In the genomic region with DNA sequence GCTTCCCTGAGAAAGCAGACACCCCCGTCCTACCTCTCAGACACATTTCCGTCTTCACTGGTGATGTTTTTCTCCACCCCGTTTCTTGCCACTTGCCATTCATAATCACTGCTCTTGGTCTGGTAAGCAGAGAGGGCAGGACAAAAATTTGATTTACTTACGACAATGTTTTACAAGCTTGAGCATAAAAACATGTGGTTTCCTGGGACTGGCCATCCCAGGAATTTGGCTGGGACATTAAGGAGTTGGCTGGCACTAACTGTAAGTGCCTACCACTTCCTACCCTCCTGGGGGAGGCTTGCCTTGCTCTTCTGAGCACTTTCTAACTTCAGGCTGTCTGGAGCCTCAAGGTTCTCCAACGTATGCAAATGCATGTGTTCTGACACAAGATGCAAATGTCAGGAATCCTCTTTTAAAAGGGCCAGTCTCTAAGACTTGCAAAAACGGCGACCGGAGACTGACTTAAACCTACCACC, we compare ENCODE assay signal across 8 cellular contexts. TPM values are rescaled to one million over a fixed set of nuclear protein-coding genes. Genes with fewer than 3 reads are reported as not detected.
DNase-seq lines count a peak whose midpoint lies in the region; ATAC-seq and TF ChIP-seq lines count a peak whose summit lies in the region.

No MANE protein-coding gene starts in this region.

- DNase-seq in CD4-positive, alpha-beta T cell: no peak
- peak; percentile 12 for DNase-seq in LoVo (ENCODE audit: low spot score)
- peak; percentile 42 for DNase-seq in glomerular visceral epithelial cell (ENCODE audit: extremely low spot score)
- no peak for DNase-seq in RWPE1 (ENCODE audit: low spot score)
- no peak for DNase-seq in cerebellum (ENCODE audit: low spot score)
- no peak for DNase-seq in NCI-H2227 treated with DMSO at 0.1 percent for 48 hours (lab: John Stamatoyannopoulos, UW)
- no peak for DNase-seq in thyroid gland

- H3K4me1 ChIP-seq in thyroid gland: peaks cover 0 to 8% of the 10 kb centered on the region in 2 donors

- peaks cover 54% of the 10 kb centered on the region for H3K4me1 Mint-ChIP-seq in CD4-positive, alpha-beta T cell (ENCODE audit: low read depth)

- 25 to 26% methylated on average over 8 of the region's 8 CpGs for WGBS in thyroid gland, 2 donors

- H3K27ac ChIP-seq in CD4-positive, alpha-beta T cell (ENCODE audit: low read depth, low read length): peak overlapping the region; percentile 58
- H3K27ac ChIP-seq in RWPE1 (no peak overlapping the region), thyroid gland (no peak overlapping the region)

- no peaks in the 10 kb centered on the region for H3K27me3 ChIP-seq in CD4-positive, alpha-beta T cell (ENCODE audit: control insufficient read depth, insufficient read depth, low read length)
- no peaks in the 10 kb centered on the region for H3K27me3 ChIP-seq in thyroid gland

- H3K4me3 Mint-ChIP-seq in CD4-positive, alpha-beta T cell: peak overlapping the region; percentile 89

- H3K4me3 ChIP-seq in thyroid gland (replicated peaks in 1 of 3): no peak overlapping the region

- H3K36me3 ChIP-seq in thyroid gland: no peaks in the 10 kb centered on the region

- H3K9me3 Mint-ChIP-seq in CD4-positive, alpha-beta T cell: no peaks in the 10 kb centered on the region

- TF ChIP-seq CTCF in CD4-positive, alpha-beta T cell (IDR thresholded peaks at IDR 0.05): no peak
- TF ChIP-seq CTCF in RWPE1 (conservative IDR thresholded peaks at IDR 0.05; ENCODE audit: low read depth) (no peak), thyroid gland (IDR thresholded peaks at IDR 0.05) (no peak)

- peak; percentile 52 for ATAC-seq in CD4-positive, alpha-beta T cell (ENCODE audit: poor library complexity)
- peak; percentile 24 for ATAC-seq in GM19438 (IDR thresholded peaks at IDR 0.05; ENCODE audit: low read depth, unreplicated experiment)

- CTCF ChIA-PET in CD4-positive, alpha-beta T cell (lab: Charles Lee): interaction anchor here (1.2 to 3.2 kb wide), 9 partner anchors 10 to 224 kb away, joined by 3 to 16 read pairs (median 5); a partner anchor contains a TSS
- CTCF ChIA-PET in RWPE1 (lab: Yijun Ruan, JAX): interaction anchor here (0.5 to 0.6 kb wide), 2 partner anchors 393 to 445 kb away, joined by 3 read pairs; no protein-coding TSS in a partner anchor

- intact Hi-C loops in CD4-positive, alpha-beta T cell (cut with DNase I, micrococcal nuclease): loop anchor here (1.0 to 10.0 kb wide), 3 partner anchors 24 to 230 kb away; a partner anchor contains a TSS
- intact Hi-C loops in thyroid gland (cut with DNase I): no loop called here

- H3K36me3 Mint-ChIP-seq in CD4-positive, alpha-beta T cell (ENCODE audit: low read depth): no peaks in the 10 kb centered on the region

- TF ChIP-seq POLR2A in thyroid gland (IDR thresholded peaks at IDR 0.05): no peak

- POLR2A ChIA-PET in CD4-positive, alpha-beta T cell (lab: Charles Lee): interaction anchor here (0.8 to 5.9 kb wide), 17 partner anchors 10 to 820 kb away, joined by 3 to 283 read pairs (median 3); a partner anchor contains a TSS
- POLR2A ChIA-PET in RWPE1 (lab: Yijun Ruan, JAX; ENCODE audit: low non-redundant PET): no interaction called here

- no peaks in the 10 kb centered on the region for H3K27me3 Mint-ChIP-seq in CD4-positive, alpha-beta T cell

- H3K27ac Mint-ChIP-seq in CD4-positive, alpha-beta T cell: peak overlapping the region; percentile 98

- H3K9me3 ChIP-seq in CD4-positive, alpha-beta T cell (ENCODE audit: control insufficient read depth, low read length): no peaks in the 10 kb centered on the region
- no peaks in the 10 kb centered on the region for H3K9me3 ChIP-seq in thyroid gland

RNA-seq across cellular contexts. Expression of a gene that starts 24.2 kb away (rescaled TPM):
- total RNA-seq in CD4-positive, alpha-beta T cell: 10 to 100 TPM; 57.2 to 59.9 TPM
- total RNA-seq in cerebellum (228 TPM), thyroid gland (10 to 100 TPM; 15.5 to 20.6 (median 18.3) TPM)

Comparison
In these comparisons a context has a peak if more than half of its experiments do, and no peak if none do; other contexts are left out.
1. DNase-seq: peak in LoVo (single experiment) and glomerular visceral epithelial cell (single experiment); none in CD4-positive, alpha-beta T cell (0 of 10), RWPE1 (single experiment), cerebellum (single experiment), NCI-H2227 treated with DMSO at 0.1 percent for 48 hours (single experiment) and thyroid gland (0 of 2).